8 cellular contexts compared by ENCODE assay signal in the genomic region with DNA sequence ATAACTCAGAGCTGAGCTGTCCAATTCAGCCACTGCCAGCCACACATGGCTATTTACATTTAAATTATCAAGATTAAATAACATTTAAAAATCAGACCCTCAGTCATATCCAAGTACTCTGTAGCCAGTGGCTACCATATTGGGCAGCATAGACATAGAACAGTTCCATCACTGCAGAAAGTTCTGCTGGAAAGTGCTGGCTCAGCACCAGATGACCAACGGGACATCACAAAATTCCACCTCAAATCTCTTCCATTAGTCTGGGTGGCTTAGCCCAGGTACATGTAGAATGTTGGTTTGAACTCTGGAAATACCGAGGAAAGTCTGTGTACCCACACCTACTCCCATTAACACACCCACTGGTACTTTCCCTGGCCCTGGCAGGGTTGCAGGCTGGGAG.
"Had no signal": no experiment of that assay in that cellular context is flagged by ENCODE, and none has a peak within 500 bp of the region (broad histone marks: within the 10 kb centered on the region; RNA-seq: fewer than 3 reads in every experiment).

No MANE protein-coding gene starts in this region.

- H3K9ac ChIP-seq: GM23248 had no signal

- H3K36me3 ChIP-seq: HAP-1 had no signal

- H3K4me1 ChIP-seq: HAP-1 had no signal

- H3K27ac ChIP-seq: GM23248, HL-60 had no signal

- H2AFZ ChIP-seq: GM23248 had no signal

- H3K4me3 ChIP-seq: GM23248, HAP-1 had no signal

- DNase-seq: GM23248, GOT3, H7, HFFc6, KG1 had no signal

- H3K9me3 ChIP-seq: HAP-1 had no signal

- ATAC-seq: HCT116 had no signal
